ENCODE assay signal across 2 cellular contexts in the genomic region with DNA sequence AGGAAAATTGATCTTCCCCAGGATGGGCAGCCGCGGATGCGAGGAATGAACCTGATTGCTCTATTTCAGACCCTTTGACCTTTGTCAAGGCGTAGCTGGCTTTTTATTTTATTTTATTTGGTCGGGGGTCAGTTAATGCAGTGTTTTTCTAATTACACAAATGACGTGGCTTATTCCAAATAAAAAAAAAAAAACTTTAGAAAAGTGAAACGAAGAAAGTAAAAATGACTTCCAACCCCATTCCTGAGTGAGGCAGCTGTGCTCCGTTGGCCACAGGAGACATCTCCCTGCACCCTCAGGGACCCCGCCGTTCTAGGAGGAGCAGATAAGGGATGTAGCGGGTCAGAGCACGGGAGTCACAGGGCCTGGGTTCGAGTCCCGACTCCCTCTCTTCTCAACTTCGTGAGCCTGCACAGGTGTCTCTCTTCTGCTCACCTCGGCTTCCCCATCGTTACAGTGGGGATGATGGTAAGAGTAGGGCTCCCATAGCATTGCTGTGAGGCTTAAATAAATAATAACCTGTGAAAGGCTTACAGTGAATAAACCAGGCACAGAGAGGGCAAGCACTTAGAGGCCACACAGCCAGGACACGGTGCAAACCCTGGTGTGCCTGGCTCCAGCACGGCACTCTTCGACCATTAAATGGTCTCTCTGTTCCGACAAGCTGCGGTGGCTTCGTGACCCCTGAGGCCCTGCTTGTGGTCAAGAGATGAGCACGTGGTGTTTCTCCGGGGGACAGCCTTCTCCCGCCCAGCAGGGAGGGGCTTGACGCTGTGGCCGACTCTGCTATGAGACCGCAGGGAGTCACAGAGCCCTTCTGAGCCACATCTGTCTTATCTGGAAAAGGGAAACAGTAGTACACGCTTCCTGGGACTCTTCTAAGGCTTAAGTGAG.
TF ChIP-seq lines count a peak whose summit lies in the region.

No MANE protein-coding gene starts in this region.

TF ChIP-seq in SK-N-SH, 30 proteins besides CTCF, POLR2A, EP300 and RAD21:
- TF ChIP-seq, protein P1, sequence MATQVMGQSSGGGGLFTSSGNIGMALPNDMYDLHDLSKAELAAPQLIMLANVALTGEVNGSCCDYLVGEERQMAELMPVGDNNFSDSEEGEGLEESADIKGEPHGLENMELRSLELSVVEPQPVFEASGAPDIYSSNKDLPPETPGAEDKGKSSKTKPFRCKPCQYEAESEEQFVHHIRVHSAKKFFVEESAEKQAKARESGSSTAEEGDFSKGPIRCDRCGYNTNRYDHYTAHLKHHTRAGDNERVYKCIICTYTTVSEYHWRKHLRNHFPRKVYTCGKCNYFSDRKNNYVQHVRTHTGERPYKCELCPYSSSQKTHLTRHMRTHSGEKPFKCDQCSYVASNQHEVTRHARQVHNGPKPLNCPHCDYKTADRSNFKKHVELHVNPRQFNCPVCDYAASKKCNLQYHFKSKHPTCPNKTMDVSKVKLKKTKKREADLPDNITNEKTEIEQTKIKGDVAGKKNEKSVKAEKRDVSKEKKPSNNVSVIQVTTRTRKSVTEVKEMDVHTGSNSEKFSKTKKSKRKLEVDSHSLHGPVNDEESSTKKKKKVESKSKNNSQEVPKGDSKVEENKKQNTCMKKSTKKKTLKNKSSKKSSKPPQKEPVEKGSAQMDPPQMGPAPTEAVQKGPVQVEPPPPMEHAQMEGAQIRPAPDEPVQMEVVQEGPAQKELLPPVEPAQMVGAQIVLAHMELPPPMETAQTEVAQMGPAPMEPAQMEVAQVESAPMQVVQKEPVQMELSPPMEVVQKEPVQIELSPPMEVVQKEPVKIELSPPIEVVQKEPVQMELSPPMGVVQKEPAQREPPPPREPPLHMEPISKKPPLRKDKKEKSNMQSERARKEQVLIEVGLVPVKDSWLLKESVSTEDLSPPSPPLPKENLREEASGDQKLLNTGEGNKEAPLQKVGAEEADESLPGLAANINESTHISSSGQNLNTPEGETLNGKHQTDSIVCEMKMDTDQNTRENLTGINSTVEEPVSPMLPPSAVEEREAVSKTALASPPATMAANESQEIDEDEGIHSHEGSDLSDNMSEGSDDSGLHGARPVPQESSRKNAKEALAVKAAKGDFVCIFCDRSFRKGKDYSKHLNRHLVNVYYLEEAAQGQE (IDR thresholded peaks at IDR 0.05; ENCODE audit: low read depth, low read length): no peak
- TF ChIP-seq GABPA (IDR thresholded peaks at IDR 0.05; ENCODE audit: low read depth): no peak
- TF ChIP-seq MEF2A (IDR thresholded peaks at IDR 0.05; ENCODE audit: borderline replicate concordance, low read depth): no peak
- TF ChIP-seq, protein P2, sequence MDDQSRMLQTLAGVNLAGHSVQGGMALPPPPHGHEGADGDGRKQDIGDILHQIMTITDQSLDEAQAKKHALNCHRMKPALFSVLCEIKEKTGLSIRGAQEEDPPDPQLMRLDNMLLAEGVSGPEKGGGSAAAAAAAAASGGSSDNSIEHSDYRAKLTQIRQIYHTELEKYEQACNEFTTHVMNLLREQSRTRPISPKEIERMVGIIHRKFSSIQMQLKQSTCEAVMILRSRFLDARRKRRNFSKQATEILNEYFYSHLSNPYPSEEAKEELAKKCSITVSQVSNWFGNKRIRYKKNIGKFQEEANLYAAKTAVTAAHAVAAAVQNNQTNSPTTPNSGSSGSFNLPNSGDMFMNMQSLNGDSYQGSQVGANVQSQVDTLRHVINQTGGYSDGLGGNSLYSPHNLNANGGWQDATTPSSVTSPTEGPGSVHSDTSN (IDR thresholded peaks at IDR 0.05): no peak
- TF ChIP-seq TEAD4 (IDR thresholded peaks at IDR 0.05; ENCODE audit: borderline replicate concordance, insufficient read depth): no peak
- TF ChIP-seq, protein P3, sequence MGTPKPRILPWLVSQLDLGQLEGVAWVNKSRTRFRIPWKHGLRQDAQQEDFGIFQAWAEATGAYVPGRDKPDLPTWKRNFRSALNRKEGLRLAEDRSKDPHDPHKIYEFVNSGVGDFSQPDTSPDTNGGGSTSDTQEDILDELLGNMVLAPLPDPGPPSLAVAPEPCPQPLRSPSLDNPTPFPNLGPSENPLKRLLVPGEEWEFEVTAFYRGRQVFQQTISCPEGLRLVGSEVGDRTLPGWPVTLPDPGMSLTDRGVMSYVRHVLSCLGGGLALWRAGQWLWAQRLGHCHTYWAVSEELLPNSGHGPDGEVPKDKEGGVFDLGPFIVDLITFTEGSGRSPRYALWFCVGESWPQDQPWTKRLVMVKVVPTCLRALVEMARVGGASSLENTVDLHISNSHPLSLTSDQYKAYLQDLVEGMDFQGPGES (IDR thresholded peaks at IDR 0.05; ENCODE audit: low read depth, low read length): no peak

TF ChIP-seq in SK-N-SH treated with all-trans-retinoic acid at 6 μM for 48 hours, 23 proteins besides CTCF, POLR2A, EP300 and RAD21:
- TF ChIP-seq, protein P4, sequence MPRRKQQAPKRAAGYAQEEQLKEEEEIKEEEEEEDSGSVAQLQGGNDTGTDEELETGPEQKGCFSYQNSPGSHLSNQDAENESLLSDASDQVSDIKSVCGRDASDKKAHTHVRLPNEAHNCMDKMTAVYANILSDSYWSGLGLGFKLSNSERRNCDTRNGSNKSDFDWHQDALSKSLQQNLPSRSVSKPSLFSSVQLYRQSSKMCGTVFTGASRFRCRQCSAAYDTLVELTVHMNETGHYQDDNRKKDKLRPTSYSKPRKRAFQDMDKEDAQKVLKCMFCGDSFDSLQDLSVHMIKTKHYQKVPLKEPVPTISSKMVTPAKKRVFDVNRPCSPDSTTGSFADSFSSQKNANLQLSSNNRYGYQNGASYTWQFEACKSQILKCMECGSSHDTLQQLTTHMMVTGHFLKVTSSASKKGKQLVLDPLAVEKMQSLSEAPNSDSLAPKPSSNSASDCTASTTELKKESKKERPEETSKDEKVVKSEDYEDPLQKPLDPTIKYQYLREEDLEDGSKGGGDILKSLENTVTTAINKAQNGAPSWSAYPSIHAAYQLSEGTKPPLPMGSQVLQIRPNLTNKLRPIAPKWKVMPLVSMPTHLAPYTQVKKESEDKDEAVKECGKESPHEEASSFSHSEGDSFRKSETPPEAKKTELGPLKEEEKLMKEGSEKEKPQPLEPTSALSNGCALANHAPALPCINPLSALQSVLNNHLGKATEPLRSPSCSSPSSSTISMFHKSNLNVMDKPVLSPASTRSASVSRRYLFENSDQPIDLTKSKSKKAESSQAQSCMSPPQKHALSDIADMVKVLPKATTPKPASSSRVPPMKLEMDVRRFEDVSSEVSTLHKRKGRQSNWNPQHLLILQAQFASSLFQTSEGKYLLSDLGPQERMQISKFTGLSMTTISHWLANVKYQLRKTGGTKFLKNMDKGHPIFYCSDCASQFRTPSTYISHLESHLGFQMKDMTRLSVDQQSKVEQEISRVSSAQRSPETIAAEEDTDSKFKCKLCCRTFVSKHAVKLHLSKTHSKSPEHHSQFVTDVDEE (CRISPR knock-in tag; IDR thresholded peaks at IDR 0.05): no peak
- TF ChIP-seq TCF4 (CRISPR knock-in tag; IDR thresholded peaks at IDR 0.05; ENCODE audit: borderline replicate concordance) (no peak), TOX (CRISPR knock-in tag; IDR thresholded peaks at IDR 0.05; ENCODE audit: borderline replicate concordance) (no peak), GLIS3 (CRISPR knock-in tag; IDR thresholded peaks at IDR 0.05) (no peak), ESRRG (CRISPR knock-in tag; IDR thresholded peaks at IDR 0.05) (no peak), PPARA (CRISPR knock-in tag; IDR thresholded peaks at IDR 0.05; ENCODE audit: borderline replicate concordance) (no peak), ZC3H10 (CRISPR knock-in tag; IDR thresholded peaks at IDR 0.05) (no peak), BACH2 (CRISPR knock-in tag; IDR thresholded peaks at IDR 0.05; ENCODE audit: borderline replicate concordance) (no peak), ISL1 (CRISPR knock-in tag; IDR thresholded peaks at IDR 0.05) (no peak), ZFP30 (CRISPR knock-in tag; IDR thresholded peaks at IDR 0.05) (no peak), CSDC2 (CRISPR knock-in tag; IDR thresholded peaks at IDR 0.05) (no peak), ZNF8 (CRISPR knock-in tag; IDR thresholded peaks at IDR 0.05) (no peak)
- TF ChIP-seq, protein P5, sequence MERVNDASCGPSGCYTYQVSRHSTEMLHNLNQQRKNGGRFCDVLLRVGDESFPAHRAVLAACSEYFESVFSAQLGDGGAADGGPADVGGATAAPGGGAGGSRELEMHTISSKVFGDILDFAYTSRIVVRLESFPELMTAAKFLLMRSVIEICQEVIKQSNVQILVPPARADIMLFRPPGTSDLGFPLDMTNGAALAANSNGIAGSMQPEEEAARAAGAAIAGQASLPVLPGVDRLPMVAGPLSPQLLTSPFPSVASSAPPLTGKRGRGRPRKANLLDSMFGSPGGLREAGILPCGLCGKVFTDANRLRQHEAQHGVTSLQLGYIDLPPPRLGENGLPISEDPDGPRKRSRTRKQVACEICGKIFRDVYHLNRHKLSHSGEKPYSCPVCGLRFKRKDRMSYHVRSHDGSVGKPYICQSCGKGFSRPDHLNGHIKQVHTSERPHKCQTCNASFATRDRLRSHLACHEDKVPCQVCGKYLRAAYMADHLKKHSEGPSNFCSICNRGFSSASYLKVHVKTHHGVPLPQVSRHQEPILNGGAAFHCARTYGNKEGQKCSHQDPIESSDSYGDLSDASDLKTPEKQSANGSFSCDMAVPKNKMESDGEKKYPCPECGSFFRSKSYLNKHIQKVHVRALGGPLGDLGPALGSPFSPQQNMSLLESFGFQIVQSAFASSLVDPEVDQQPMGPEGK (CRISPR knock-in tag; IDR thresholded peaks at IDR 0.05; ENCODE audit: borderline replicate concordance): no peak
